2 cellular contexts compared by ENCODE assay signal in the genomic region with DNA sequence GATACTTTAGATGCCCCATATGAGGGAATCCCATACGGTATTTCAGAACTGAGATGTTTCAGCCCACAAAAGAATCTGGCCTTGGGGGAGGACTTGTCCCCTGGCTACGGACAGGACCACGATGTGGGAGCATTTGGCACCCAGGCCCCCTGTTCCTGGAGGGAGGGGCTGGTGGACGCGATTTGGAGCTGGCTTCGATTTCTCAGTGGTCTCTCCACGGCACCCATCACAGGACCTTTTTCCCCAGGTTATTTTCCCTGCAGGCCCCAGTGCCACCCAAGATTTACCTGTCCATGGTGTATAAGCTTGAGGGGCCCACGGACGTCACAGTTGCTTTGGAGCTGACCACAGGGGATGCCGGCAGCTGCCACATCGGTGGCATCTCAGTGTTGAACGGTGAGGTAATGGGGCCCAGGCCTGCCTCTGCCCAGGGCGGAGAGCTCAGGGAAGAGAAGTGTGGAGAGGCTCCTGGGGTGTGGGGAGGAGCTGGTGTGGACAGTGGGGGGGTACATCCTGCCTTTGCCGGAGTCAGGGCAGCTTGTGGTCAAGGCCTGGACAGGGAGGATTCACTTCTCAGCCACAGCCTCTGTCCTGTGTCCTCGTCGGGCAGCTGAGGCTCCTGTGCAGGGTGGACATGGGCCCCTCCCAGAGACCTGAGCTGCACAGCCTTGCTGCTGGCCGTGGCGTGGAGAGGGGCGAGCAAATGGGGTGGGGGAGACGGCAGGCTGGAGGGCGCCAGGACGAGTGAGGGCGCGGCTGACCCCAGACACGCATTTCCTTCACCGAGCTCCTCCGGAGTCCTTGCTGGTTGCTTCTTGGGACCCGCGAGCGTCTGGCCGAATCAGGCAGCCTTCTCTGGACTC.
TF ChIP-seq lines count a peak whose summit lies in the region.

No MANE protein-coding gene starts in this region.

TF ChIP-seq in SK-N-SH, 30 proteins besides CTCF, POLR2A, EP300 and RAD21:
- TF ChIP-seq TEAD4 (IDR thresholded peaks at IDR 0.05; ENCODE audit: borderline replicate concordance, insufficient read depth) = no peak

TF ChIP-seq in SK-N-SH treated with all-trans-retinoic acid at 6 μM for 48 hours, 23 proteins besides CTCF, POLR2A, EP300 and RAD21 (continued from another document):
- TF ChIP-seq, protein P1, sequence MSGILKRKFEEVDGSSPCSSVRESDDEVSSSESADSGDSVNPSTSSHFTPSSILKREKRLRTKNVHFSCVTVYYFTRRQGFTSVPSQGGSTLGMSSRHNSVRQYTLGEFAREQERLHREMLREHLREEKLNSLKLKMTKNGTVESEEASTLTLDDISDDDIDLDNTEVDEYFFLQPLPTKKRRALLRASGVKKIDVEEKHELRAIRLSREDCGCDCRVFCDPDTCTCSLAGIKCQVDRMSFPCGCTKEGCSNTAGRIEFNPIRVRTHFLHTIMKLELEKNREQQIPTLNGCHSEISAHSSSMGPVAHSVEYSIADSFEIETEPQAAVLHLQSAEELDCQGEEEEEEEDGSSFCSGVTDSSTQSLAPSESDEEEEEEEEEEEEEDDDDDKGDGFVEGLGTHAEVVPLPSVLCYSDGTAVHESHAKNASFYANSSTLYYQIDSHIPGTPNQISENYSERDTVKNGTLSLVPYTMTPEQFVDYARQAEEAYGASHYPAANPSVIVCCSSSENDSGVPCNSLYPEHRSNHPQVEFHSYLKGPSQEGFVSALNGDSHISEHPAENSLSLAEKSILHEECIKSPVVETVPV (CRISPR knock-in tag; IDR thresholded peaks at IDR 0.05) = no peak
- TF ChIP-seq ZNF8 (CRISPR knock-in tag; IDR thresholded peaks at IDR 0.05) (no peak), ESRRG (CRISPR knock-in tag; IDR thresholded peaks at IDR 0.05) (no peak), PPARA (CRISPR knock-in tag; IDR thresholded peaks at IDR 0.05; ENCODE audit: borderline replicate concordance) (no peak)
- TF ChIP-seq, protein P2, sequence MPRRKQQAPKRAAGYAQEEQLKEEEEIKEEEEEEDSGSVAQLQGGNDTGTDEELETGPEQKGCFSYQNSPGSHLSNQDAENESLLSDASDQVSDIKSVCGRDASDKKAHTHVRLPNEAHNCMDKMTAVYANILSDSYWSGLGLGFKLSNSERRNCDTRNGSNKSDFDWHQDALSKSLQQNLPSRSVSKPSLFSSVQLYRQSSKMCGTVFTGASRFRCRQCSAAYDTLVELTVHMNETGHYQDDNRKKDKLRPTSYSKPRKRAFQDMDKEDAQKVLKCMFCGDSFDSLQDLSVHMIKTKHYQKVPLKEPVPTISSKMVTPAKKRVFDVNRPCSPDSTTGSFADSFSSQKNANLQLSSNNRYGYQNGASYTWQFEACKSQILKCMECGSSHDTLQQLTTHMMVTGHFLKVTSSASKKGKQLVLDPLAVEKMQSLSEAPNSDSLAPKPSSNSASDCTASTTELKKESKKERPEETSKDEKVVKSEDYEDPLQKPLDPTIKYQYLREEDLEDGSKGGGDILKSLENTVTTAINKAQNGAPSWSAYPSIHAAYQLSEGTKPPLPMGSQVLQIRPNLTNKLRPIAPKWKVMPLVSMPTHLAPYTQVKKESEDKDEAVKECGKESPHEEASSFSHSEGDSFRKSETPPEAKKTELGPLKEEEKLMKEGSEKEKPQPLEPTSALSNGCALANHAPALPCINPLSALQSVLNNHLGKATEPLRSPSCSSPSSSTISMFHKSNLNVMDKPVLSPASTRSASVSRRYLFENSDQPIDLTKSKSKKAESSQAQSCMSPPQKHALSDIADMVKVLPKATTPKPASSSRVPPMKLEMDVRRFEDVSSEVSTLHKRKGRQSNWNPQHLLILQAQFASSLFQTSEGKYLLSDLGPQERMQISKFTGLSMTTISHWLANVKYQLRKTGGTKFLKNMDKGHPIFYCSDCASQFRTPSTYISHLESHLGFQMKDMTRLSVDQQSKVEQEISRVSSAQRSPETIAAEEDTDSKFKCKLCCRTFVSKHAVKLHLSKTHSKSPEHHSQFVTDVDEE (CRISPR knock-in tag; IDR thresholded peaks at IDR 0.05) = no peak
TF ChIP-seq in SK-N-SH treated with all-trans-retinoic acid at 6 μM for 48 hours: peak in this region for 0.
